Comparison of ENCODE assay signal across 27 cellular contexts in genomic region chr7:70881470-70881869, GRCh38.
"Had no signal": no experiment of that assay in that cellular context is flagged by ENCODE, and none has a peak within 500 bp of the region (broad histone marks: within the 10 kb centered on the region; RNA-seq: fewer than 3 reads in every experiment).

No MANE protein-coding gene starts in this region.

- DNase-seq: activated CD4-positive, alpha-beta T cell treated with anti-CD3 and anti-CD28 coated beads for 36 hours; activated CD8-positive, alpha-beta memory T cell treated with anti-CD3 and anti-CD28 coated beads, Interleukin-2, amount 50 U/mL, for 4 hours; activated CD8-positive, alpha-beta T cell treated with anti-CD3 and anti-CD28 coated beads for 36 hours; activated gamma-delta T cell treated with Interleukin-2 at 50 U/mL for 16 hours; activated naive CD4-positive, alpha-beta T cell treated with anti-CD3 and anti-CD28 coated beads, Interleukin-2, amount 10 ng/mL, durations not matched to agents 7 days and 5 days; activated naive CD8-positive, alpha-beta T cell treated with anti-CD3 and anti-CD28 coated beads, Interleukin-2, amount 10 ng/mL, durations not matched to agents 7 days and 5 days; activated T-cell treated with anti-CD3 and anti-CD28 coated beads, Interleukin-2, amount 50 U/mL, for 72 hours; aorta; caudate nucleus; KG1; NCI-H1048; NCI-H1417; NCI-H1930; NCI-H2107; NCI-H2171 treated with DMSO at 0.1 percent for 48 hours; NCI-H345; NCI-H510A; NCI-H526 treated with DMSO at 0.1 percent for 48 hours; PC-3; SHP77; T-helper 1 cell had no signal

- H3K27ac ChIP-seq: adrenal gland, breast epithelium, SJSA1, VCaP had no signal

- H3K4me1 Mint-ChIP-seq: activated CD4-positive, alpha-beta T cell treated with anti-CD3 and anti-CD28 coated beads for 36 hours; activated naive CD4-positive, alpha-beta T cell treated with anti-CD3 and anti-CD28 coated beads, Interleukin-2, amount 10 ng/mL, durations not matched to agents 7 days and 5 days; activated naive CD8-positive, alpha-beta T cell treated with anti-CD3 and anti-CD28 coated beads, Interleukin-2, amount 10 ng/mL, durations not matched to agents 7 days and 5 days had no signal

- H3K27me3 ChIP-seq: breast epithelium, SJSA1 had no signal

- H3K9me3 ChIP-seq: adrenal gland, SJSA1 had no signal

- H3K27me3 Mint-ChIP-seq: activated CD4-positive, alpha-beta T cell treated with anti-CD3 and anti-CD28 coated beads for 36 hours; activated CD8-positive, alpha-beta T cell treated with anti-CD3 and anti-CD28 coated beads for 36 hours; activated naive CD4-positive, alpha-beta T cell treated with anti-CD3 and anti-CD28 coated beads, Interleukin-2, amount 10 ng/mL, durations not matched to agents 7 days and 5 days; activated naive CD8-positive, alpha-beta T cell treated with anti-CD3 and anti-CD28 coated beads, Interleukin-2, amount 10 ng/mL, durations not matched to agents 7 days and 5 days had no signal

- H3K36me3 Mint-ChIP-seq: activated naive CD4-positive, alpha-beta T cell treated with anti-CD3 and anti-CD28 coated beads, Interleukin-2, amount 10 ng/mL, durations not matched to agents 7 days and 5 days; activated naive CD8-positive, alpha-beta T cell treated with anti-CD3 and anti-CD28 coated beads, Interleukin-2, amount 10 ng/mL, durations not matched to agents 7 days and 5 days had no signal

- H3K4me3 Mint-ChIP-seq: activated CD4-positive, alpha-beta T cell treated with anti-CD3 and anti-CD28 coated beads for 36 hours; activated CD8-positive, alpha-beta T cell treated with anti-CD3 and anti-CD28 coated beads for 36 hours; activated naive CD4-positive, alpha-beta T cell treated with anti-CD3 and anti-CD28 coated beads, Interleukin-2, amount 10 ng/mL, durations not matched to agents 7 days and 5 days; activated naive CD8-positive, alpha-beta T cell treated with anti-CD3 and anti-CD28 coated beads, Interleukin-2, amount 10 ng/mL, durations not matched to agents 7 days and 5 days; activated T-cell treated with anti-CD3 and anti-CD28 coated beads, Interleukin-2, amount 50 U/mL, for 72 hours had no signal

- ATAC-seq: activated CD4-positive, alpha-beta T cell treated with anti-CD3 and anti-CD28 coated beads for 36 hours; activated CD8-positive, alpha-beta T cell treated with anti-CD3 and anti-CD28 coated beads for 36 hours; activated T-cell treated with anti-CD3 and anti-CD28 coated beads, Interleukin-2, amount 50 U/mL, for 72 hours; PC-3 had no signal

- FAIRE-seq: RCC 7860 had no signal

- H3K27ac Mint-ChIP-seq: activated CD4-positive, alpha-beta T cell treated with anti-CD3 and anti-CD28 coated beads for 36 hours; activated CD8-positive, alpha-beta T cell treated with anti-CD3 and anti-CD28 coated beads for 36 hours; activated naive CD4-positive, alpha-beta T cell treated with anti-CD3 and anti-CD28 coated beads, Interleukin-2, amount 10 ng/mL, durations not matched to agents 7 days and 5 days; activated naive CD8-positive, alpha-beta T cell treated with anti-CD3 and anti-CD28 coated beads, Interleukin-2, amount 10 ng/mL, durations not matched to agents 7 days and 5 days; activated T-cell treated with anti-CD3 and anti-CD28 coated beads, Interleukin-2, amount 50 U/mL, for 72 hours; activated T-helper 2 cell treated with anti-CD3 and anti-CD28 coated beads, Interferon-gamma antibody, Interleukin-2, Interleukin-4, amounts not matched to agents 10 μg/mL and 5 μg/mL and 100 μg/mL, durations not matched to agents 14 hours and 24 hours and 36 hours had no signal

- H3K4me1 ChIP-seq: adrenal gland, breast epithelium, SJSA1 had no signal

- H3K4me3 ChIP-seq: adrenal gland, breast epithelium, SJSA1 had no signal

- H3K36me3 ChIP-seq: adrenal gland, breast epithelium, SJSA1 had no signal
